28 cellular contexts compared by ENCODE assay signal in genomic region chr2:160499865-160500264, GRCh38.
"Had no signal": no experiment of that assay in that cellular context is flagged by ENCODE, and none has a peak within 500 bp of the region (broad histone marks: within the 10 kb centered on the region; RNA-seq: fewer than 3 reads in every experiment).

No MANE protein-coding gene starts in this region.

- H3K27ac Mint-ChIP-seq: activated CD4-positive, alpha-beta T cell treated with anti-CD3 and anti-CD28 coated beads for 36 hours; activated CD8-positive, alpha-beta T cell treated with anti-CD3 and anti-CD28 coated beads for 36 hours; activated naive CD8-positive, alpha-beta T cell; activated T-helper 17 cell treated with anti-CD3 and anti-CD28 coated beads, Interleukin-2, amount 50 U/mL, for 72 hours; dendritic cell treated with granulocyte-macrophage colony-stimulating factor and Interleukin-4, amounts not matched to agents 40 ng/mL and 50 ng/mL, for 4 days had no signal

- H3K4me3 Mint-ChIP-seq: activated CD4-positive, alpha-beta T cell treated with anti-CD3 and anti-CD28 coated beads for 36 hours; activated CD8-positive, alpha-beta T cell treated with anti-CD3 and anti-CD28 coated beads for 36 hours; activated naive CD8-positive, alpha-beta T cell; activated T-cell treated with anti-CD3 and anti-CD28 coated beads, Interleukin-2, amount 50 U/mL, for 4 hours; activated T-helper 17 cell treated with anti-CD3 and anti-CD28 coated beads, Interleukin-2, amount 50 U/mL, for 72 hours; dendritic cell treated with granulocyte-macrophage colony-stimulating factor and Interleukin-4, amounts not matched to agents 40 ng/mL and 50 ng/mL, for 4 days had no signal

- DNase-seq: activated CD4-positive, alpha-beta T cell treated with anti-CD3 and anti-CD28 coated beads for 36 hours; activated CD4-positive, alpha-beta T cell treated with anti-CD3 and anti-CD28 coated beads, Interleukin-2, amount 50 U/mL, for 1 hour; activated CD4-positive, alpha-beta T cell treated with anti-CD3 and anti-CD28 coated beads, Interleukin-2, amount 50 U/mL, for 48 hours; activated CD4-positive, CD25-positive, alpha-beta regulatory T cell; activated CD4-positive, CD25-positive, alpha-beta regulatory T cell treated with anti-CD3 and anti-CD28 coated beads, Interleukin-2, amount 50 U/mL, for 72 hours; activated CD8-positive, alpha-beta memory T cell treated with anti-CD3 and anti-CD28 coated beads for 24 hours; activated CD8-positive, alpha-beta T cell treated with anti-CD3 and anti-CD28 coated beads for 36 hours; activated effector memory CD4-positive, alpha-beta T cell treated with Interleukin-2 at 50 U/mL for 16 hours; activated gamma-delta T cell treated with Interleukin-2 at 50 U/mL for 16 hours; activated naive CD4-positive, alpha-beta T cell treated with anti-CD3 and anti-CD28 coated beads, Interleukin-2, amount 50 U/mL, for 16 hours; activated naive CD4-positive, alpha-beta T cell treated with Interleukin-2 at 50 U/mL for 16 hours; activated T-cell treated with anti-CD3 and anti-CD28 coated beads, Interleukin-2, amount 50 U/mL, for 4 hours; amniotic stem cell; anterior cingulate cortex; brain microvascular endothelial cell; central memory CD4-positive, alpha-beta T cell; cerebellar nuclear complex; dorsolateral prefrontal cortex; effector memory CD4-positive, alpha-beta T cell; erythroblast; esophagus squamous epithelium; foreskin melanocyte; heart right ventricle; T-helper 2 cell had no signal

- ATAC-seq: activated CD4-positive, alpha-beta T cell treated with anti-CD3 and anti-CD28 coated beads for 36 hours; activated CD8-positive, alpha-beta T cell treated with anti-CD3 and anti-CD28 coated beads for 36 hours; activated T-cell treated with anti-CD3 and anti-CD28 coated beads, Interleukin-2, amount 50 U/mL, for 4 hours; activated T-helper 17 cell treated with anti-CD3 and anti-CD28 coated beads, Interleukin-2, amount 50 U/mL, for 72 hours; gastroesophageal sphincter; heart right ventricle had no signal

- H3K27me3 Mint-ChIP-seq: activated CD8-positive, alpha-beta T cell treated with anti-CD3 and anti-CD28 coated beads for 36 hours; activated naive CD8-positive, alpha-beta T cell; activated T-helper 17 cell treated with anti-CD3 and anti-CD28 coated beads, Interleukin-2, amount 50 U/mL, for 72 hours had no signal

- H3K9me3 Mint-ChIP-seq: activated CD8-positive, alpha-beta T cell treated with anti-CD3 and anti-CD28 coated beads for 36 hours; activated T-cell treated with anti-CD3 and anti-CD28 coated beads, Interleukin-2, amount 50 U/mL, for 4 hours; activated T-helper 17 cell treated with anti-CD3 and anti-CD28 coated beads, Interleukin-2, amount 50 U/mL, for 72 hours; dendritic cell treated with granulocyte-macrophage colony-stimulating factor and Interleukin-4, amounts not matched to agents 40 ng/mL and 50 ng/mL, for 4 days had no signal
